Comparison of ENCODE assay signal across 1 cellular context in the genomic region with DNA sequence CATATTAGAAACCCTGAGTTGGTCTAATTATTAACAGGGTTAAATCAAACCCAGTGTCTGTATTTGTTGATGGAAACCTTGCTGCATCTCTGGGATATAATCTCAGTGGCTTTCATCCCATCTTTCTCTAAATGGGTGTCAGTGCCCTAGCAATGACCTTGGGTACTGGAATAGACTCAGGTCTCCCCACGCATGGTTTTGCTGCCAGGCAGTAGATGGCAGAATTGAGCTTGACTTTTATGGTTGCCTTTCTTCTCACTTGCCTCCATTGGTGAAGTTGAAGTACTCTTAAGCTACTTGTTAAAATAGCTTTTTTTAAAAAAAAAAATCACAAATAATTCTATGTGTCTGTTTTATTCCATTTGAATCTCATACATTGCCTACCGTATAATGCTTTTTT.
TF ChIP-seq lines count a peak whose summit lies in the region.

No MANE protein-coding gene starts in this region.

TF ChIP-seq in GM23338, 12 proteins besides CTCF, POLR2A, EP300 and RAD21 (continued from another document):
- no peak for TF ChIP-seq REST (IDR thresholded peaks at IDR 0.05; ENCODE audit: unreplicated experiment)
- TF ChIP-seq EZH2 (IDR thresholded peaks at IDR 0.05; ENCODE audit: low read depth, unreplicated experiment): no peak
